13 cellular contexts compared by ENCODE assay signal in genomic region chr6:32982702-32983492, GRCh38. TPM values are rescaled to one million over a fixed set of nuclear protein-coding genes. Genes with fewer than 3 reads are reported as not detected.
DNase-seq lines count a peak whose midpoint lies in the region; ATAC-seq, FAIRE-seq and TF ChIP-seq lines count a peak whose summit lies in the region.
"Had no signal": no experiment of that assay in that cellular context is flagged by ENCODE, and none has a peak within 500 bp of the region (broad histone marks: within the 10 kb centered on the region; RNA-seq: fewer than 3 reads in every experiment).

No MANE protein-coding gene starts in this region.

- H4K20me1 ChIP-seq in H1 (replicated peaks in 1 of 2; ENCODE audit: control insufficient read depth in 1 of 2, insufficient read depth in 2 of 2, low read length in 2 of 2), result peaks cover 17 to 22% of the 10 kb centered on the region in 2 experiments

- peaks cover 34% of the 10 kb centered on the region for H3K4me1 Mint-ChIP-seq in activated CD8-positive, alpha-beta T cell treated with anti-CD3 and anti-CD28 coated beads, Interleukin-2, amount 10 ng/mL, durations not matched to agents 7 days and 5 days (ENCODE audit: low read depth)
- peaks cover 26% of the 10 kb centered on the region for H3K4me1 Mint-ChIP-seq in activated CD8-positive, alpha-beta T cell treated with anti-CD3 and anti-CD28 coated beads for 36 hours (ENCODE audit: low read depth)

- H3K9ac ChIP-seq in H1 (replicated peaks in 1 of 4; ENCODE audit: extremely low read depth in 1 of 4, low read depth in 3 of 4, low read length in 3 of 4), result no peak overlapping the region

- H2BK20ac ChIP-seq in H1 (ENCODE audit: low read length), result no peak overlapping the region

- H3K23me2 ChIP-seq in H1 (ENCODE audit: low read depth, low read length), result no peaks in the 10 kb centered on the region

- TF ChIP-seq POLR2A in H1 (IDR thresholded peaks at IDR 0.05; ENCODE audit: control extremely low read depth in 1 of 2, low read depth in 2 of 2, low read length in 2 of 2), result peak in 1 of 2 experiments; percentile 81; a peak in 2 of 3 replicates
- TF ChIP-seq POLR2A in spleen (IDR thresholded peaks at IDR 0.05), result no peak

- no peak for FAIRE-seq in H1 (lab: Jason Lieb, UNC)

- no peak overlapping the region for H3K4me3 Mint-ChIP-seq in activated CD8-positive, alpha-beta T cell treated with anti-CD3 and anti-CD28 coated beads, Interleukin-2, amount 10 ng/mL, durations not matched to agents 7 days and 5 days
- no peak overlapping the region for H3K4me3 Mint-ChIP-seq in activated CD8-positive, alpha-beta T cell treated with anti-CD3 and anti-CD28 coated beads for 36 hours

- no peak overlapping the region for H3K4ac ChIP-seq in H1 (replicated peaks; ENCODE audit: insufficient read length, low read depth, low read length)

- H3K4me3 ChIP-seq in H1 (ENCODE audit: extremely low read depth in 1 of 4, insufficient read depth in 2 of 4, low read depth in 3 of 4, low read length in 4 of 4) (no peak overlapping the region), spleen (no peak overlapping the region)

- no peak overlapping the region for H2BK120ac ChIP-seq in H1 (replicated peaks; ENCODE audit: low read depth, low read length)

- H3K4me1 ChIP-seq in H1 (replicated peaks in 1 of 4; ENCODE audit: control insufficient read depth in 3 of 4, insufficient read depth in 4 of 4, low read length in 3 of 4) (peaks cover 0 to 3% (median 2%) of the 10 kb centered on the region in 4 experiments; a peak in 4 of 7 replicates), spleen (peaks cover 7 to 72% (median 49%) of the 10 kb centered on the region in 6 donors)

- H3K27me3 Mint-ChIP-seq in activated CD8-positive, alpha-beta T cell treated with anti-CD3 and anti-CD28 coated beads, Interleukin-2, amount 10 ng/mL, durations not matched to agents 7 days and 5 days (ENCODE audit: low read depth), result peaks cover 3% of the 10 kb centered on the region
- no peaks in the 10 kb centered on the region for H3K27me3 Mint-ChIP-seq in activated CD8-positive, alpha-beta T cell treated with anti-CD3 and anti-CD28 coated beads for 36 hours

- no peak overlapping the region for H3K23ac ChIP-seq in H1 (ENCODE audit: insufficient read length)

- H3K9me3 ChIP-seq in H1 (ENCODE audit: insufficient read depth in 2 of 2, low read depth in 1 of 2, low read length in 1 of 2) (no peaks in the 10 kb centered on the region), spleen (no peaks in the 10 kb centered on the region)

- no peak overlapping the region for H3K4me2 ChIP-seq in H1 (ENCODE audit: insufficient read depth in 1 of 2, low read depth in 2 of 2, low read length in 2 of 2)

- no peak overlapping the region for H2BK15ac ChIP-seq in H1 (ENCODE audit: low read length)

- ATAC-seq in activated CD8-positive, alpha-beta T cell treated with anti-CD3 and anti-CD28 coated beads, Interleukin-2, amount 10 ng/mL, durations not matched to agents 7 days and 5 days, result peak; percentile 7
- ATAC-seq in activated CD8-positive, alpha-beta T cell treated with anti-CD3 and anti-CD28 coated beads for 36 hours, result no peak

- DNase-seq in activated CD8-positive, alpha-beta T cell treated with anti-CD3 and anti-CD28 coated beads, Interleukin-2, amount 10 ng/mL, durations not matched to agents 7 days and 5 days, result no peak
- DNase-seq in activated CD8-positive, alpha-beta T cell treated with anti-CD3 and anti-CD28 coated beads for 36 hours, result no peak
- peak; percentile 13 for DNase-seq in NCI-H146 treated with DMSO at 0.1 percent for 48 hours (lab: John Stamatoyannopoulos, UW; ENCODE audit: unreplicated experiment)
- no peak for DNase-seq in H1 (ENCODE audit: low read depth in 1 of 2, low spot score in 2 of 2)
- DNase-seq in spleen, result no peak
- DNase-seq in NCI-H128 (lab: John Stamatoyannopoulos, UW; ENCODE audit: unreplicated experiment), result no peak
- no peak for DNase-seq in NCI-H1048 (lab: John Stamatoyannopoulos, UW)
- no peak for DNase-seq in NK-92 (lab: John Stamatoyannopoulos, UW; ENCODE audit: unreplicated experiment)
- DNase-seq: activated T-cell treated with anti-CD3 and anti-CD28 coated beads for 4 hours; C1 segment of cervical spinal cord; effector CD4-positive, alpha-beta T cell; stimulated activated naive CD4-positive, alpha-beta T cell treated with Interleukin-2 at 50 U/mL for 16 hours had no signal

- H3K79me2 ChIP-seq in H1 (ENCODE audit: control insufficient read depth in 1 of 2, insufficient read depth in 2 of 2, low read length in 2 of 2), result peaks cover 0 to 18% of the 10 kb centered on the region in 2 experiments; a peak in 2 of 4 replicates

- CTCF ChIA-PET in activated CD8-positive, alpha-beta T cell treated with anti-CD3 and anti-CD28 coated beads, Interleukin-2, amount 10 ng/mL, durations not matched to agents 7 days and 5 days (lab: Charles Lee), result interaction anchor here (0.8 to 13.4 kb wide), 19 partner anchors 9 to 145 kb away, joined by 3 to 240 read pairs (median 21); partner anchors contain the start of genes BRD2, HLA-DMA and TAP2
- CTCF ChIA-PET in activated CD8-positive, alpha-beta T cell treated with anti-CD3 and anti-CD28 coated beads for 36 hours (lab: Charles Lee), result interaction anchor here (0.8 to 14.8 kb wide), 10 partner anchors 9 to 115 kb away, joined by 3 to 364 read pairs (median 44); partner anchors contain the start of genes HLA-DMA and HLA-DMB
- CTCF ChIA-PET in H1 (lab: Charles Lee; ENCODE audit: partially characterized antibody), result interaction anchor here (0.8 to 6.6 kb wide), 11 partner anchors 13 to 318 kb away, joined by 3 to 110 read pairs (median 5); partner anchors contain the start of genes BRD2 and HLA-DMA

- POLR2A ChIA-PET in activated CD8-positive, alpha-beta T cell treated with anti-CD3 and anti-CD28 coated beads, Interleukin-2, amount 10 ng/mL, durations not matched to agents 7 days and 5 days (lab: Charles Lee), result interaction anchor here (1.1 to 14.3 kb wide), 2 partner anchors 12 to 43 kb away, joined by 3 to 263 read pairs; partner anchors contain the start of gene BRD2
- POLR2A ChIA-PET in activated CD8-positive, alpha-beta T cell treated with anti-CD3 and anti-CD28 coated beads for 36 hours (lab: Charles Lee), result interaction anchor here (0.9 to 25.7 kb wide), 8 partner anchors 21 to 144 kb away, joined by 3 to 852 read pairs (median 5); partner anchors contain the start of genes BRD2, HLA-DMA, HLA-DMB and PSMB8
- POLR2A ChIA-PET in H1 (lab: Charles Lee; ENCODE audit: partially characterized antibody), result interaction anchor here (0.7 to 33.3 kb wide), 18 partner anchors 3 to 294 kb away, joined by 3 to 1158 read pairs (median 5); partner anchors contain the start of genes B3GALT4, BRD2, HLA-DMA and HLA-DOA

- intact Hi-C loops in activated CD8-positive, alpha-beta T cell treated with anti-CD3 and anti-CD28 coated beads for 36 hours (cut with micrococcal nuclease), result no loop called here
- intact Hi-C loops in spleen (cut with DNase I; ENCODE audit: low total_unique reads), result loop anchor here (5.0 kb wide), 1 partner anchor 51 kb away; no protein-coding TSS in a partner anchor

- H2BK5ac ChIP-seq in H1 (ENCODE audit: low read depth, low read length), result no peak overlapping the region

- H2BK12ac ChIP-seq in H1 (ENCODE audit: low read depth, low read length), result no peak overlapping the region

- no peak overlapping the region for H2AFZ ChIP-seq in H1 (ENCODE audit: low read length)

- H4K5ac ChIP-seq in H1 (ENCODE audit: insufficient read length, low read depth, low read length), result no peak overlapping the region

- no peaks in the 10 kb centered on the region for H3K9me3 Mint-ChIP-seq in activated CD8-positive, alpha-beta T cell treated with anti-CD3 and anti-CD28 coated beads, Interleukin-2, amount 10 ng/mL, durations not matched to agents 7 days and 5 days (ENCODE audit: insufficient read depth)
- H3K9me3 Mint-ChIP-seq in activated CD8-positive, alpha-beta T cell treated with anti-CD3 and anti-CD28 coated beads for 36 hours, result no peaks in the 10 kb centered on the region

- H3K27me3 ChIP-seq in H1 (replicated peaks in 1 of 4; ENCODE audit: control insufficient read depth in 3 of 4, extremely low read depth in 1 of 4, insufficient read depth in 3 of 4, low read length in 3 of 4) (no peaks in the 10 kb centered on the region), spleen (replicated peaks in 1 of 7) (no peaks in the 10 kb centered on the region)

- 75% methylated on average over 6 of the region's 6 CpGs; no CpG with 5 or more reads in 1 of the 2 experiments for WGBS in H1 (ENCODE audit: extremely low coverage in 1 of 2, insufficient coverage in 1 of 2, insufficient read length in 1 of 2, insufficient replicate concordance in 2 of 2, low coverage in 1 of 2, low lambda C conversion rate in 2 of 2, missing lambda C conversion rate in 1 of 2), 2 experiments
- 65 to 86% (median 72%) methylated on average over 6 of the region's 6 CpGs for WGBS in spleen, 5 donors

- no peak overlapping the region for H4K8ac ChIP-seq in H1 (ENCODE audit: extremely low read depth, insufficient read depth, low read length)

- no peak overlapping the region for H3K56ac ChIP-seq in H1 (replicated peaks; ENCODE audit: insufficient read length, low read depth, low read length)

- no peak for TF ChIP-seq EP300 in H1 (IDR thresholded peaks at IDR 0.05; ENCODE audit: borderline replicate concordance in 1 of 2, low read depth in 2 of 2, low read length in 2 of 2)

- H3K36me3 Mint-ChIP-seq in activated CD8-positive, alpha-beta T cell treated with anti-CD3 and anti-CD28 coated beads, Interleukin-2, amount 10 ng/mL, durations not matched to agents 7 days and 5 days (ENCODE audit: low read depth), result peaks cover 46% of the 10 kb centered on the region
- H3K36me3 Mint-ChIP-seq in activated CD8-positive, alpha-beta T cell treated with anti-CD3 and anti-CD28 coated beads for 36 hours (ENCODE audit: low read depth), result peaks cover 41% of the 10 kb centered on the region

- H2AK5ac ChIP-seq in H1 (ENCODE audit: low read depth, low read length), result no peak overlapping the region

- H3K36me3 ChIP-seq in H1 (ENCODE audit: control insufficient read depth in 2 of 4, insufficient read depth in 4 of 4, low read length in 3 of 4) (peaks cover 26 to 43% (median 35%) of the 10 kb centered on the region in 4 experiments), spleen (peaks cover 10 to 65% (median 43%) of the 10 kb centered on the region in 6 donors)

- H4K91ac ChIP-seq in H1 (replicated peaks; ENCODE audit: insufficient read length, low read length), result no peak overlapping the region

- no peak overlapping the region for H3K14ac ChIP-seq in H1 (ENCODE audit: insufficient read length)

- no peak for TF ChIP-seq RAD21 in H1 (IDR thresholded peaks at IDR 0.05 in 1 of 2, conservative IDR thresholded peaks at IDR 0.05 in 1 of 2; ENCODE audit: low read depth in 2 of 2, low read length in 2 of 2)

- peak overlapping the region; percentile 2 for H3K27ac Mint-ChIP-seq in activated CD8-positive, alpha-beta T cell treated with anti-CD3 and anti-CD28 coated beads, Interleukin-2, amount 10 ng/mL, durations not matched to agents 7 days and 5 days
- no peak overlapping the region for H3K27ac Mint-ChIP-seq in activated CD8-positive, alpha-beta T cell treated with anti-CD3 and anti-CD28 coated beads for 36 hours

- no peak for TF ChIP-seq CTCF in activated CD8-positive, alpha-beta T cell treated with anti-CD3 and anti-CD28 coated beads for 36 hours (IDR thresholded peaks at IDR 0.05)
- TF ChIP-seq CTCF in H1 (IDR thresholded peaks at IDR 0.05; ENCODE audit: control extremely low read depth in 1 of 3, insufficient read depth in 1 of 3, low read depth in 1 of 3, low read length in 3 of 3), result no peak
- no peak for TF ChIP-seq CTCF in spleen (IDR thresholded peaks at IDR 0.05 in 8 of 11, conservative IDR thresholded peaks at IDR 0.05 in 3 of 11)

- H3K79me1 ChIP-seq in H1 (ENCODE audit: low read depth, low read length), result no peaks in the 10 kb centered on the region; the same call in 1 of the 2 replicates

- no peak overlapping the region for H3K18ac ChIP-seq in H1 (ENCODE audit: extremely low read depth, low read length)

- H3K27ac ChIP-seq in H1 (ENCODE audit: low read depth, low read length), result no peak overlapping the region
- peak overlapping the region in 6 of 8 donors; percentile 1 to 65 (median 40) for H3K27ac ChIP-seq in spleen
- H3K27ac ChIP-seq: RWPE1 had no signal

RNA-seq across cellular contexts. Expression of gene BRD2, which starts 14.5 kb away (rescaled TPM):
- 100 to 1,000 TPM; 299 to 313 TPM for total RNA-seq in activated CD8-positive, alpha-beta T cell treated with anti-CD3 and anti-CD28 coated beads, Interleukin-2, amount 10 ng/mL, durations not matched to agents 7 days and 5 days
- total RNA-seq in activated CD8-positive, alpha-beta T cell treated with anti-CD3 and anti-CD28 coated beads for 36 hours, result 100 to 1,000 TPM; 219 to 235 TPM
- total RNA-seq in H1 (2021; fragmentation: NEBNext Ultra II Directional; extraction: Animal tissue kit (Norgen Biotek cat#: 25700)), result 179 and 185 TPM in 2 replicates
- polyA plus RNA-seq in H1 (2011; rRNA removed), result 101 and 132 TPM in 2 replicates
- 118 TPM for polyA plus RNA-seq in H1 (2011; cell fraction: cytosol; rRNA removed)
- 277 TPM for polyA plus RNA-seq in H1 (2011; cell fraction: nucleus; rRNA removed)
- 160 to 229 TPM (median 169 TPM) in 4 replicates for polyA plus RNA-seq in H1 (2012, experiment 1 of 2)
- polyA plus RNA-seq in H1 (2012, experiment 2 of 2), result 108 TPM
- polyA plus RNA-seq in H1 (2013, experiment 1 of 2), result 146 TPM
- polyA plus RNA-seq in H1 (2013, experiment 2 of 2), result 135 TPM
- 120 and 132 TPM in 2 replicates for polyA minus RNA-seq in H1 (2011; rRNA and poly(A)+ RNA removed)
- 85.9 TPM for polyA minus RNA-seq in H1 (2011; cell fraction: cytosol; rRNA and poly(A)+ RNA removed)
- 174 TPM for polyA minus RNA-seq in H1 (2011; cell fraction: nucleus; rRNA and poly(A)+ RNA removed)
- total RNA-seq in spleen, result 100 to 1,000 TPM; 169 to 277 (median 234) TPM
- polyA plus RNA-seq in spleen, result 100 to 1,000 TPM in 2 of 3 donors, 10 to 100 TPM in 1; 80.5 to 127 (median 103) TPM

RNA-seq across cellular contexts. Expression of gene HLA-DOA, which starts 26.5 kb away (rescaled TPM):
- 1 to 10 TPM; 3.3 to 4.2 TPM for total RNA-seq in activated CD8-positive, alpha-beta T cell treated with anti-CD3 and anti-CD28 coated beads, Interleukin-2, amount 10 ng/mL, durations not matched to agents 7 days and 5 days
- 1 to 10 TPM; 6.4 to 8.1 TPM for total RNA-seq in activated CD8-positive, alpha-beta T cell treated with anti-CD3 and anti-CD28 coated beads for 36 hours
- 23.7 TPM in 2 replicates for total RNA-seq in H1 (2021; fragmentation: NEBNext Ultra II Directional; extraction: Animal tissue kit (Norgen Biotek cat#: 25700))
- polyA plus RNA-seq in H1 (2011; rRNA removed), result 89.0 and 120 TPM in 2 replicates
- 55.7 TPM for polyA plus RNA-seq in H1 (2011; cell fraction: cytosol; rRNA removed)
- 127 TPM for polyA plus RNA-seq in H1 (2011; cell fraction: nucleus; rRNA removed)
- 30.8 to 37.5 TPM (median 34.1 TPM) in 4 replicates for polyA plus RNA-seq in H1 (2012, experiment 1 of 2)
- 56.4 TPM for polyA plus RNA-seq in H1 (2012, experiment 2 of 2)
- polyA plus RNA-seq in H1 (2013, experiment 1 of 2), result 32.5 TPM
- 36.8 TPM for polyA plus RNA-seq in H1 (2013, experiment 2 of 2)
- 73.5 and 94.6 TPM in 2 replicates for polyA minus RNA-seq in H1 (2011; rRNA and poly(A)+ RNA removed)
- polyA minus RNA-seq in H1 (2011; cell fraction: cytosol; rRNA and poly(A)+ RNA removed), result 28.8 TPM
- polyA minus RNA-seq in H1 (2011; cell fraction: nucleus; rRNA and poly(A)+ RNA removed), result 40.2 TPM
- total RNA-seq in spleen, result 10 to 100 TPM; 30.8 to 89.5 (median 68.6) TPM
- polyA plus RNA-seq in spleen, result 10 to 100 TPM; 36.9 to 48.7 (median 40.0) TPM

RNA-seq across cellular contexts. Expression of gene HLA-DMA, which starts 30.0 kb away (rescaled TPM):
- total RNA-seq in activated CD8-positive, alpha-beta T cell treated with anti-CD3 and anti-CD28 coated beads, Interleukin-2, amount 10 ng/mL, durations not matched to agents 7 days and 5 days, result 10 to 100 TPM; 28.6 to 30.5 TPM
- 10 to 100 TPM; 16.2 TPM for total RNA-seq in activated CD8-positive, alpha-beta T cell treated with anti-CD3 and anti-CD28 coated beads for 36 hours
- total RNA-seq in H1 (2021; fragmentation: NEBNext Ultra II Directional; extraction: Animal tissue kit (Norgen Biotek cat#: 25700)), result 13.3 and 15.1 TPM in 2 replicates
- polyA plus RNA-seq in H1 (2011; rRNA removed), result 18.0 and 23.1 TPM in 2 replicates
- polyA plus RNA-seq in H1 (2011; cell fraction: cytosol; rRNA removed), result 16.6 TPM
- polyA plus RNA-seq in H1 (2011; cell fraction: nucleus; rRNA removed), result 27.7 TPM
- 11.8 to 16.5 TPM (median 15.3 TPM) in 4 replicates for polyA plus RNA-seq in H1 (2012, experiment 1 of 2)
- 18.7 TPM for polyA plus RNA-seq in H1 (2012, experiment 2 of 2)
- polyA plus RNA-seq in H1 (2013, experiment 1 of 2), result 14.8 TPM
- 15.8 TPM for polyA plus RNA-seq in H1 (2013, experiment 2 of 2)
- polyA minus RNA-seq in H1 (2011; rRNA and poly(A)+ RNA removed), result 8.9 and 9.5 TPM in 2 replicates
- 5.5 TPM for polyA minus RNA-seq in H1 (2011; cell fraction: cytosol; rRNA and poly(A)+ RNA removed)
- polyA minus RNA-seq in H1 (2011; cell fraction: nucleus; rRNA and poly(A)+ RNA removed), result 8.5 TPM
- 100 to 1,000 TPM; 141 to 218 (median 173) TPM for total RNA-seq in spleen
- polyA plus RNA-seq in spleen, result 100 to 1,000 TPM; 235 to 423 (median 270) TPM

RNA-seq across cellular contexts. Expression of gene HLA-DMB, which starts 42.1 kb away (rescaled TPM):
- 10 to 100 TPM; 14.4 to 14.7 TPM for total RNA-seq in activated CD8-positive, alpha-beta T cell treated with anti-CD3 and anti-CD28 coated beads, Interleukin-2, amount 10 ng/mL, durations not matched to agents 7 days and 5 days
- 1 to 10 TPM; 3.5 to 3.6 TPM for total RNA-seq in activated CD8-positive, alpha-beta T cell treated with anti-CD3 and anti-CD28 coated beads for 36 hours
- total RNA-seq in H1 (2021; fragmentation: NEBNext Ultra II Directional; extraction: Animal tissue kit (Norgen Biotek cat#: 25700)), result 1.3 and 2.7 TPM in 2 replicates
- polyA plus RNA-seq in H1 (2011; rRNA removed) (3.2 and 4.7 TPM in 2 replicates), spleen (100 to 1,000 TPM; 158 to 226 (median 209) TPM)
- polyA plus RNA-seq in H1 (2011; cell fraction: cytosol; rRNA removed), result 3.1 TPM
- 2.7 TPM for polyA plus RNA-seq in H1 (2011; cell fraction: nucleus; rRNA removed)
- polyA plus RNA-seq in H1 (2012, experiment 1 of 2), result 1.6 to 2.7 TPM (median 2.2 TPM) in 4 replicates
- polyA plus RNA-seq in H1 (2012, experiment 2 of 2), result 3.1 TPM
- polyA plus RNA-seq in H1 (2013, experiment 1 of 2), result 4.2 TPM
- 4.2 TPM for polyA plus RNA-seq in H1 (2013, experiment 2 of 2)
- polyA minus RNA-seq in H1 (2011; rRNA and poly(A)+ RNA removed), result 2.2 and 2.5 TPM in 2 replicates
- polyA minus RNA-seq in H1 (2011; cell fraction: cytosol; rRNA and poly(A)+ RNA removed), result 2.0 TPM
- polyA minus RNA-seq in H1 (2011; cell fraction: nucleus; rRNA and poly(A)+ RNA removed), result 1.7 TPM
- 100 to 1,000 TPM; 124 to 178 (median 144) TPM for total RNA-seq in spleen
